ENCODE assay signal across 34 cellular contexts in the genomic region with DNA sequence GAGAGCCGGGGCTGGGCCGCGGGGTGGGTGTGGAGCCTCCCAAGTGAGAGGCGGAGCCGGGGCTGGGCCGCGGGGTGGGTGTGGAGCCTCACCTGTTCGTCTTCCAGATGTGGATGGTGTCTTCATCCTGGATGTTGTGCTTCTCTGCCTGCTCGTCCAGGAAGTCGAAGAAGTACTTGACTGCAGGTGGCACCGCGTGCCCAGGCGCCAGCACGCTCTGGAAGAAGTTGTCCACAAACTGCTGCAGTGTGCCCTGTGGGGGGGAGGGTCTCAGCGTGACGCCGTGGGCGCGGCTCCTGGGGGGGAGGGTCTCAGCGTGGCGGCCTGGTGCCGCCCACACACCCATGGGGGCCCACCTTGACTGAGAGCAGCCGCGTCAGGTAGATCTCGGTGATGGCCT.
"Had no signal": no experiment of that assay in that cellular context is flagged by ENCODE, and none has a peak within 500 bp of the region (broad histone marks: within the 10 kb centered on the region; RNA-seq: fewer than 3 reads in every experiment).

No MANE protein-coding gene starts in this region.

- ATAC-seq: activated CD8-positive, alpha-beta T cell treated with anti-CD3 and anti-CD28 coated beads for 36 hours; activated T-cell treated with anti-CD3 and anti-CD28 coated beads, Interleukin-2, amount 50 U/mL, for 72 hours; activated T-helper 17 cell treated with anti-CD3 and anti-CD28 coated beads, Interleukin-2, amount 50 U/mL, for 72 hours; Panc1; Right ventricle myocardium inferior had no signal

- H3K9me3 Mint-ChIP-seq: activated CD4-positive, alpha-beta T cell treated with anti-CD3 and anti-CD28 coated beads, Interleukin-2, amount 10 ng/mL, durations not matched to agents 24 days and 14 days; activated CD8-positive, alpha-beta T cell treated with anti-CD3 and anti-CD28 coated beads for 36 hours; activated naive CD8-positive, alpha-beta T cell treated with anti-CD3 and anti-CD28 coated beads, Interleukin-2, amount 10 ng/mL, durations not matched to agents 7 days and 5 days; activated T-cell treated with anti-CD3 and anti-CD28 coated beads, Interleukin-2, amount 50 U/mL, for 72 hours; activated T-helper 17 cell treated with anti-CD3 and anti-CD28 coated beads, Interleukin-2, amount 50 U/mL, for 72 hours; central memory CD8-positive, alpha-beta T cell had no signal

- DNase-seq: activated CD4-positive, alpha-beta T cell treated with anti-CD3 and anti-CD28 coated beads for 1 hour; activated CD4-positive, alpha-beta T cell treated with anti-CD3 and anti-CD28 coated beads, Interleukin-2, amount 10 ng/mL, durations not matched to agents 24 days and 14 days; activated CD4-positive, alpha-beta T cell treated with anti-CD3 and anti-CD28 coated beads, Interleukin-2, amount 50 U/mL, for 4 hours; activated CD4-positive, CD25-positive, alpha-beta regulatory T cell; activated CD8-positive, alpha-beta T cell treated with anti-CD3 and anti-CD28 coated beads for 36 hours; activated effector memory CD4-positive, alpha-beta T cell treated with anti-CD3 and anti-CD28 coated beads, Interleukin-2, amount 50 U/mL, for 16 hours; activated naive CD4-positive, alpha-beta T cell; activated naive CD4-positive, alpha-beta T cell treated with anti-CD3 and anti-CD28 coated beads, Interleukin-2, amount 50 U/mL, for 16 hours; activated naive CD8-positive, alpha-beta T cell treated with anti-CD3 and anti-CD28 coated beads, Interleukin-2, amount 10 ng/mL, durations not matched to agents 7 days and 5 days; activated T-cell treated with anti-CD3 and anti-CD28 coated beads, Interleukin-2, amount 50 U/mL, for 1 hour; activated T-cell treated with anti-CD3 and anti-CD28 coated beads, Interleukin-2, amount 50 U/mL, for 72 hours; amygdala; colonic mucosa; MM.1S; MV-4-11; NCI-H1092; NCI-H1436 treated with DMSO at 0.1 percent for 48 hours; NCI-H1694 treated with DMSO at 0.1 percent for 48 hours; NCI-H2029; NCI-H2171 treated with DMSO at 0.1 percent for 48 hours; NCI-H2227 treated with DMSO at 0.1 percent for 48 hours; NCI-H446 treated with DMSO at 0.1 percent for 48 hours; NCI-H524; RPMI8226; SIG-M5; SW 1271; T1000; WERI-Rb-1 had no signal

- H3K27me3 ChIP-seq: ascending aorta, cardiac muscle cell, colonic mucosa had no signal

- H3K27ac Mint-ChIP-seq: activated CD4-positive, alpha-beta T cell treated with anti-CD3 and anti-CD28 coated beads, Interleukin-2, amount 10 ng/mL, durations not matched to agents 24 days and 14 days; activated CD8-positive, alpha-beta T cell treated with anti-CD3 and anti-CD28 coated beads for 36 hours; activated naive CD8-positive, alpha-beta T cell treated with anti-CD3 and anti-CD28 coated beads, Interleukin-2, amount 10 ng/mL, durations not matched to agents 7 days and 5 days; activated T-cell treated with anti-CD3 and anti-CD28 coated beads, Interleukin-2, amount 50 U/mL, for 72 hours; activated T-helper 17 cell treated with anti-CD3 and anti-CD28 coated beads, Interleukin-2, amount 50 U/mL, for 72 hours had no signal

- H3K4me3 Mint-ChIP-seq: activated CD4-positive, alpha-beta T cell treated with anti-CD3 and anti-CD28 coated beads, Interleukin-2, amount 10 ng/mL, durations not matched to agents 24 days and 14 days; activated CD8-positive, alpha-beta T cell treated with anti-CD3 and anti-CD28 coated beads for 36 hours; activated naive CD8-positive, alpha-beta T cell treated with anti-CD3 and anti-CD28 coated beads, Interleukin-2, amount 10 ng/mL, durations not matched to agents 7 days and 5 days; activated T-cell treated with anti-CD3 and anti-CD28 coated beads, Interleukin-2, amount 50 U/mL, for 72 hours; activated T-helper 17 cell treated with anti-CD3 and anti-CD28 coated beads, Interleukin-2, amount 50 U/mL, for 72 hours; central memory CD8-positive, alpha-beta T cell had no signal

- H3K27ac ChIP-seq: ascending aorta, cardiac muscle cell, colonic mucosa, WERI-Rb-1 had no signal

- H3K4me3 ChIP-seq: ascending aorta, cardiac muscle cell, colonic mucosa had no signal

- H3K4me1 ChIP-seq: ascending aorta, colonic mucosa had no signal

- H3K27me3 Mint-ChIP-seq: activated T-helper 17 cell treated with anti-CD3 and anti-CD28 coated beads, Interleukin-2, amount 50 U/mL, for 72 hours; central memory CD8-positive, alpha-beta T cell had no signal

- H3K9me3 ChIP-seq: ascending aorta, colonic mucosa had no signal
